10 cellular contexts compared by ENCODE assay signal in the genomic region with DNA sequence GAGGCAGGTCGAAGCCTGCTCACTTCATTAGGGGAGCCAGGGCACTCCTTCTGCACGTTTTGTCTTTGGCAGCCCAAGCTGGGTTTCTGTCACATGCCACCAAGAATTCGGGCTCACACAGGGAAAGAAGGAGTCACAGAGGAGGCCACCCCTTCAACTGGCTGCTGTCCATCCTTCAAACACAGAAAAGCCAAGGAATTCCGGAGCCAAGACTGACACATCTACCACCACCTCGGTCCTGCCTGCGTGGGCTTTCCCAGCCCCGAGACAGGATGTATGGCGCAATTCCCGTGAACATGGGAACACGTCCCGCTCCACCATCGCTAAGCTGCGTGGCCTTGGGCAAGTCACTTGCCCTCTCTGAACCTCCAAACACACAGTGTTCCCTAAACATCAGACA.
A peak's percentile ranks its signal among the peaks of the same experiment; 100 is the strongest.
DNase-seq lines count a peak whose midpoint lies in the region; ATAC-seq and TF ChIP-seq lines count a peak whose summit lies in the region.
"Had no signal": no experiment of that assay in that cellular context is flagged by ENCODE, and none has a peak within 500 bp of the region (broad histone marks: within the 10 kb centered on the region; RNA-seq: fewer than 3 reads in every experiment).

No MANE protein-coding gene starts in this region.

- no CpG with 5 or more reads among the region's 13 CpGs for WGBS in H9 (ENCODE audit: extremely low coverage, insufficient read length, low lambda C conversion rate)
- 91% methylated on average over 13 of the region's 13 CpGs for WGBS in hepatocyte (ENCODE audit: low lambda C conversion rate, missing lambda C conversion rate)

- no peaks in the 10 kb centered on the region for H3K9me3 Mint-ChIP-seq in H9
- H3K9me3 Mint-ChIP-seq: effector memory CD8-positive, alpha-beta T cell had no signal

- H4K20me1 ChIP-seq in H9 (ENCODE audit: control insufficient read depth, insufficient read depth, insufficient read length) (no peaks in the 10 kb centered on the region), hepatocyte (ENCODE audit: insufficient read depth, poor library complexity, severe bottlenecking) (peaks cover 80% of the 10 kb centered on the region)

- no peaks in the 10 kb centered on the region for H3K36me3 ChIP-seq in hepatocyte (replicated peaks; ENCODE audit: insufficient read depth, low read depth)

- TF ChIP-seq CTCF in H9 (conservative IDR thresholded peaks at IDR 0.05) (no peak), hepatocyte (IDR thresholded peaks at IDR 0.05; ENCODE audit: poor library complexity) (no peak), GM20000 (IDR thresholded peaks at IDR 0.05; ENCODE audit: extremely low read depth, missing control alignments) (no peak)

- H3K4me3 ChIP-seq in hepatocyte, result no peak overlapping the region

- H3K4me1 Mint-ChIP-seq in H9, result peaks cover 44 to 48% of the 10 kb centered on the region in 2 experiments

- H3K9me2 ChIP-seq in hepatocyte (replicated peaks; ENCODE audit: insufficient read depth), result no peaks in the 10 kb centered on the region

- no peak overlapping the region for H4K8ac ChIP-seq in H9 (replicated peaks; ENCODE audit: insufficient read length, low read depth, low read length)

- peaks cover 0 to 22% (median 16%) of the 10 kb centered on the region in 3 experiments; a peak in 5 of 7 replicates for H3K36me3 Mint-ChIP-seq in H9 (ENCODE audit: insufficient read depth in 1 of 3, low read depth in 3 of 3)

- H3K23me2 ChIP-seq in H9 (ENCODE audit: insufficient read length, low read depth, low read length, poor library complexity, severe bottlenecking), result no peaks in the 10 kb centered on the region

- H3K14ac ChIP-seq in H9 (ENCODE audit: insufficient read depth, low read length), result peak overlapping the region; percentile 19; the same call in 1 of the 2 replicates

- H3K27me3 Mint-ChIP-seq in H9 (ENCODE audit: low read depth), result no peaks in the 10 kb centered on the region; the same call in 1 of the 2 replicates
- H3K27me3 Mint-ChIP-seq: effector memory CD8-positive, alpha-beta T cell had no signal

- no peak overlapping the region for H2BK20ac ChIP-seq in H9 (ENCODE audit: low read depth, low read length, poor library complexity, severe bottlenecking)

- H3K4me2 ChIP-seq in H9 (ENCODE audit: insufficient read depth, insufficient read length, low read length), result no peak overlapping the region
- no peak overlapping the region for H3K4me2 ChIP-seq in hepatocyte

- H3K56ac ChIP-seq in H9 (ENCODE audit: insufficient read length, low read depth, low read length), result no peak overlapping the region

- H3K79me1 ChIP-seq in H9 (ENCODE audit: insufficient read depth, low read depth, low read length, poor library complexity, severe bottlenecking), result peaks cover 9% of the 10 kb centered on the region

- no peak overlapping the region for H4K5ac ChIP-seq in H9 (ENCODE audit: insufficient read length, low read depth, low read length)

- peak overlapping the region; percentile 62 to 88 (median 88); a peak in 6 of 7 replicates for H3K27ac Mint-ChIP-seq in H9
- H3K27ac Mint-ChIP-seq: effector memory CD8-positive, alpha-beta T cell had no signal

- no peak overlapping the region for H2BK12ac ChIP-seq in H9 (ENCODE audit: insufficient read length, low read depth, low read length)

- H2BK5ac ChIP-seq in H9 (ENCODE audit: insufficient read length, low read length), result no peak overlapping the region

- H2AFZ ChIP-seq in H9 (ENCODE audit: low read length), result no peak overlapping the region
- no peak overlapping the region for H2AFZ ChIP-seq in hepatocyte

- peaks cover 24% of the 10 kb centered on the region; the same call in 1 of the 2 replicates for H3K79me2 ChIP-seq in H9 (ENCODE audit: insufficient read depth, low read length)
- peaks cover 94% of the 10 kb centered on the region for H3K79me2 ChIP-seq in hepatocyte

- no peak overlapping the region for H2BK120ac ChIP-seq in H9 (ENCODE audit: low read depth, low read length, poor library complexity, severe bottlenecking)

- no peak overlapping the region for H2BK15ac ChIP-seq in H9 (ENCODE audit: low read depth, low read length)

- no peak overlapping the region for H3T11ph ChIP-seq in H9 (ENCODE audit: low read length)

- no peak for DNase-seq in H9
- DNase-seq in caudate nucleus (lab: John Stamatoyannopoulos, UW), result no peak
- DNase-seq in hepatocyte (ENCODE audit: low spot score), result no peak
- peak; percentile 54 for DNase-seq in stromal cell of bone marrow (ENCODE audit: low read depth)
- no peak for DNase-seq in GM20000 (ENCODE audit: low spot score)
- DNase-seq in ACHN, result no peak
- DNase-seq: effector memory CD8-positive, alpha-beta T cell; KBM-7 had no signal

- H3K27ac ChIP-seq in H9 (ENCODE audit: insufficient read length, low read depth, low read length) (no peak overlapping the region), caudate nucleus (ENCODE audit: low read depth, low read length) (peak overlapping the region; percentile 39), hepatocyte (peak overlapping the region; percentile 50)

- no peak overlapping the region for H3K23ac ChIP-seq in H9 (ENCODE audit: insufficient read length, low read depth, low read length)

- no peak overlapping the region for H4K91ac ChIP-seq in H9 (ENCODE audit: insufficient read length, low read depth, low read length)

- H3K9ac ChIP-seq in H9 (ENCODE audit: extremely low read depth, insufficient read length, low read length), result no peak overlapping the region

- no peak overlapping the region for H3K4ac ChIP-seq in H9 (ENCODE audit: low read depth, low read length)

- no peak overlapping the region for H2AK5ac ChIP-seq in H9 (ENCODE audit: insufficient read length, low read length)

- H3K27me3 ChIP-seq in H9 (ENCODE audit: insufficient read depth, low read length) (no peaks in the 10 kb centered on the region), hepatocyte (no peaks in the 10 kb centered on the region)

- H3K4me3 Mint-ChIP-seq in H9, result no peak overlapping the region
- H3K4me3 Mint-ChIP-seq: effector memory CD8-positive, alpha-beta T cell had no signal

- H3K4me1 ChIP-seq in H9 (ENCODE audit: insufficient read depth, low read length) (no peaks in the 10 kb centered on the region; the same call in 1 of the 2 replicates), hepatocyte (ENCODE audit: insufficient read depth) (peaks cover 44% of the 10 kb centered on the region)

- no peak overlapping the region for H3K18ac ChIP-seq in H9 (ENCODE audit: insufficient read length, low read depth, low read length)

- in situ Hi-C loops in ACHN (cut with HindIII; ENCODE audit: low pct_ligation_motif_present, low pct_unique_long_range_greater_than_20kb, low sequenced_read_pairs), result no loop called here

- no peaks in the 10 kb centered on the region for H3K9me3 ChIP-seq in H9 (ENCODE audit: control insufficient read depth, low read depth, low read length)
- no peaks in the 10 kb centered on the region for H3K9me3 ChIP-seq in hepatocyte (ENCODE audit: low read depth)

- no peak for ATAC-seq in GM18498 (IDR thresholded peaks at IDR 0.05; ENCODE audit: unreplicated experiment)
- ATAC-seq in HG02852 (IDR thresholded peaks at IDR 0.05; ENCODE audit: unreplicated experiment), result no peak
- ATAC-seq: effector memory CD8-positive, alpha-beta T cell had no signal
